ENCODE assay signal across 22 cellular contexts in genomic region chr6:160378886-160379285, GRCh38. TPM values are rescaled to one million over a fixed set of nuclear protein-coding genes. Genes with fewer than 3 reads are reported as not detected.
A peak's percentile ranks its signal among the peaks of the same experiment; 100 is the strongest.
DNase-seq lines count a peak whose midpoint lies in the region; ATAC-seq, FAIRE-seq and TF ChIP-seq lines count a peak whose summit lies in the region.
"Had no signal": no experiment of that assay in that cellular context is flagged by ENCODE, and none has a peak within 500 bp of the region (broad histone marks: within the 10 kb centered on the region; RNA-seq: fewer than 3 reads in every experiment).

No MANE protein-coding gene starts in this region.

- H3K4me1 ChIP-seq in ascending aorta (peaks cover 0 to 31% of the 10 kb centered on the region in 2 donors), keratinocyte (ENCODE audit: control insufficient read depth, extremely low read depth, insufficient read depth, low read length) (peaks cover 29% of the 10 kb centered on the region), tibial artery (peaks cover 0 to 72% (median 31%) of the 10 kb centered on the region in 4 donors), OCI-LY7 (ENCODE audit: insufficient read depth, low read length, poor library complexity, severe bottlenecking) (no peaks in the 10 kb centered on the region)
- H3K4me1 ChIP-seq: testis had no signal

- H2AFZ ChIP-seq in keratinocyte (ENCODE audit: control insufficient read depth, low read length) (no peak overlapping the region), OCI-LY7 (ENCODE audit: low read length) (no peak overlapping the region)

- DNase-seq in MG63 (peak; percentile 14), ascending aorta (ENCODE audit: low spot score in 2 of 2) (no peak), keratinocyte (ENCODE audit: low read depth, low spot score) (no peak), tibial artery (no peak), NCI-H2029 (lab: John Stamatoyannopoulos, UW) (no peak), OCI-LY7 (ENCODE audit: low spot score) (no peak), superior temporal gyrus (ENCODE audit: extremely low spot score) (no peak)
- DNase-seq: activated CD4-positive, alpha-beta T cell treated with anti-CD3 and anti-CD28 coated beads for 1 hour; activated CD8-positive, alpha-beta T cell treated with anti-CD3 and anti-CD28 coated beads, Interleukin-2, amount 10 ng/mL, durations not matched to agents 7 days and 5 days; activated effector memory CD4-positive, alpha-beta T cell treated with anti-CD3 and anti-CD28 coated beads, Interleukin-2, amount 50 U/mL, for 16 hours; activated T-cell treated with anti-CD3 and anti-CD28 coated beads for 4 hours; CD4-positive, alpha-beta memory T cell; DMS153; effector memory CD8-positive, alpha-beta T cell; NCI-H2171 treated with DMSO at 0.1 percent for 48 hours; NCI-H526; testis had no signal

- TF ChIP-seq CTCF in ascending aorta (IDR thresholded peaks at IDR 0.05) (no peak), keratinocyte (optimal IDR thresholded peaks at IDR 0.05 in 1 of 3, IDR thresholded peaks at IDR 0.05 in 1 of 3, conservative IDR thresholded peaks at IDR 0.05 in 1 of 3; ENCODE audit: extremely low read depth in 1 of 3, insufficient read depth in 2 of 3, low read length in 3 of 3) (no peak), tibial artery (IDR thresholded peaks at IDR 0.05) (no peak), OCI-LY7 (conservative IDR thresholded peaks at IDR 0.05; ENCODE audit: low read length) (no peak)

- H3K4me3 ChIP-seq in MG63, result no peak overlapping the region
- H3K4me3 ChIP-seq in ascending aorta, result peak overlapping the region in 1 of 2 donors; percentile 20
- peak overlapping the region in 1 of 3 experiments; percentile 31 for H3K4me3 ChIP-seq in keratinocyte (ENCODE audit: control insufficient read depth in 2 of 3, extremely low read depth in 1 of 3, insufficient read depth in 2 of 3, low read depth in 1 of 3, low read length in 3 of 3)
- no peak overlapping the region for H3K4me3 ChIP-seq in tibial artery
- no peak overlapping the region for H3K4me3 ChIP-seq in OCI-LY7 (ENCODE audit: low read depth, low read length, poor library complexity, severe bottlenecking)
- H3K4me3 ChIP-seq: SK-N-MC, testis had no signal

- ATAC-seq in GM21825 (IDR thresholded peaks at IDR 0.05; ENCODE audit: unreplicated experiment), result no peak
- ATAC-seq: activated CD8-positive, alpha-beta T cell treated with anti-CD3 and anti-CD28 coated beads, Interleukin-2, amount 10 ng/mL, durations not matched to agents 7 days and 5 days; effector memory CD8-positive, alpha-beta T cell had no signal

- POLR2A ChIA-PET in OCI-LY7 (lab: Charles Lee), result no interaction called here

- intact Hi-C loops in ascending aorta (cut with DNase I) (loop anchor here (2.0 kb wide), 1 partner anchor 24 kb away; no protein-coding TSS in a partner anchor), tibial artery (cut with DNase I; ENCODE audit: low total_unique reads) (no loop called here), OCI-LY7 (cut with micrococcal nuclease; ENCODE audit: unreplicated experiment) (no loop called here)

- peak overlapping the region; percentile 74 to 79 for H3K27ac ChIP-seq in ascending aorta
- H3K27ac ChIP-seq in keratinocyte (ENCODE audit: control insufficient read depth, insufficient read depth, low read length), result peak overlapping the region; percentile 93
- H3K27ac ChIP-seq in tibial artery, result peak overlapping the region; percentile 72 to 73
- H3K27ac ChIP-seq in OCI-LY7 (ENCODE audit: low read depth, low read length, poor library complexity, severe bottlenecking), result no peak overlapping the region
- H3K27ac ChIP-seq: neutrophil, SK-N-MC, testis had no signal

- H3K9me1 ChIP-seq in keratinocyte (ENCODE audit: control insufficient read depth, extremely low read depth, insufficient read depth, low read length), result no peaks in the 10 kb centered on the region

- H3K79me2 ChIP-seq in keratinocyte (ENCODE audit: control insufficient read depth, insufficient read depth, low read length) (no peaks in the 10 kb centered on the region), OCI-LY7 (ENCODE audit: insufficient read depth, low read depth, low read length) (no peaks in the 10 kb centered on the region)

- no peaks in the 10 kb centered on the region for H3K36me3 ChIP-seq in MG63
- no peaks in the 10 kb centered on the region for H3K36me3 ChIP-seq in ascending aorta
- no peaks in the 10 kb centered on the region for H3K36me3 ChIP-seq in keratinocyte (ENCODE audit: control insufficient read depth in 2 of 2, extremely low read depth in 1 of 2, insufficient read depth in 2 of 2, low read length in 2 of 2)
- no peaks in the 10 kb centered on the region for H3K36me3 ChIP-seq in tibial artery
- H3K36me3 ChIP-seq in OCI-LY7 (ENCODE audit: insufficient read depth, low read length), result no peaks in the 10 kb centered on the region
- H3K36me3 ChIP-seq: neutrophil had no signal

- no TSS peak for BruUV-seq in OCI-LY7 (replicated peaks; lab: Mats Ljungman, UMichigan)

- peak overlapping the region; percentile 34 for H3K9ac ChIP-seq in keratinocyte (ENCODE audit: control insufficient read depth, extremely low read depth, insufficient read depth, low read length)

- H4K20me1 ChIP-seq in keratinocyte (ENCODE audit: control insufficient read depth, extremely low read depth, insufficient read depth, low read length) (no peaks in the 10 kb centered on the region), OCI-LY7 (ENCODE audit: insufficient read depth, low read length) (no peaks in the 10 kb centered on the region)

- H3K27me3 ChIP-seq in MG63 (no peaks in the 10 kb centered on the region), ascending aorta (no peaks in the 10 kb centered on the region), keratinocyte (ENCODE audit: control insufficient read depth, extremely low read depth, insufficient read depth, low read length) (no peaks in the 10 kb centered on the region), tibial artery (no peaks in the 10 kb centered on the region)
- H3K27me3 ChIP-seq: neutrophil, testis had no signal

- no peaks in the 10 kb centered on the region for H3K9me3 ChIP-seq in MG63
- H3K9me3 ChIP-seq in ascending aorta, result peaks cover 0 to 11% of the 10 kb centered on the region in 2 donors
- H3K9me3 ChIP-seq in keratinocyte (ENCODE audit: control insufficient read depth, low read depth, low read length), result no peaks in the 10 kb centered on the region
- no peaks in the 10 kb centered on the region for H3K9me3 ChIP-seq in tibial artery
- no peaks in the 10 kb centered on the region for H3K9me3 ChIP-seq in OCI-LY7 (ENCODE audit: low read length)
- H3K9me3 ChIP-seq: neutrophil, testis had no signal

- dilution Hi-C loops in keratinocyte (cut with MboI; ENCODE audit: extremely low pct_ligation_motif_present, low sequenced_read_pairs), result no loop called here

- FAIRE-seq in keratinocyte (lab: Jason Lieb, UNC), result no peak
- FAIRE-seq: G401.6 had no signal

- H3K9me2 ChIP-seq in OCI-LY7 (ENCODE audit: insufficient read depth, low read length), result no peaks in the 10 kb centered on the region

- CTCF ChIA-PET in OCI-LY7 (lab: Charles Lee; ENCODE audit: unreplicated experiment), result no interaction called here

- H3K4me2 ChIP-seq in keratinocyte (ENCODE audit: control insufficient read depth, extremely low read depth, insufficient read depth, low read depth, low read length) (peak overlapping the region; percentile 66), OCI-LY7 (ENCODE audit: low read length) (no peak overlapping the region)

RNA-seq across cellular contexts. Expression of gene SLC22A3, which starts 30.7 kb away (rescaled TPM):
- total RNA-seq in MG63 (2014; rRNA removed; shearing (Covaris generic); ENCODE audit: low replicate concordance), result 0.32 TPM in 1 of 2 replicates, not detected in the other
- total RNA-seq in ascending aorta (29.6 TPM), OCI-LY7 (2022) (not detected in 2 replicates)
- polyA plus RNA-seq in keratinocyte, result 1.8 to 3.1 TPM (median 1.9 TPM) in 3 replicates
- 2.3 TPM for polyA plus RNA-seq in keratinocyte (2011; ENCODE audit: low read depth)
- polyA plus RNA-seq in keratinocyte (2011; cell fraction: cytosol; rRNA removed), result 1.3 and 1.8 TPM in 2 replicates
- polyA plus RNA-seq in keratinocyte (2011; cell fraction: nucleus; rRNA removed), result 6.6 and 7.0 TPM in 2 replicates
- polyA plus RNA-seq in keratinocyte (2012; ENCODE audit: low replicate concordance), result 1.6 and 7.3 TPM in 2 replicates
- 1.6 to 2.1 TPM (median 1.7 TPM) in 3 replicates for polyA minus RNA-seq in keratinocyte
- 1.7 TPM for polyA minus RNA-seq in keratinocyte (2011; cell fraction: cytosol; rRNA and poly(A)+ RNA removed)
- 2.1 and 3.7 TPM in 2 replicates for polyA minus RNA-seq in keratinocyte (2011; cell fraction: nucleus; rRNA and poly(A)+ RNA removed)
- total RNA-seq in OCI-LY7 (2014; rRNA removed; shearing (Covaris generic)), result not detected in 2 replicates
- total RNA-seq: activated CD8-positive, alpha-beta T cell treated with anti-CD3 and anti-CD28 coated beads, Interleukin-2, amount 10 ng/mL, durations not matched to agents 7 days and 5 days; CD4-positive, alpha-beta memory T cell; myocyte had no signal

Comparison
In these comparisons a context has a peak if more than half of its experiments do, and no peak if none do; other contexts are left out.
1. RNA of gene SLC22A3, which starts 30.7 kb away (total RNA-seq): 29.6 TPM in ascending aorta (single experiment); 0.32 TPM in MG63 and not detected in OCI-LY7; every median in the first group is over 10 times any median in the second.